7 cellular contexts compared by ENCODE assay signal in genomic region chr16:88169831-88170165, GRCh38.
DNase-seq lines count a peak whose midpoint lies in the region; TF ChIP-seq lines count a peak whose summit lies in the region.
"Not testable (repeated sequence)": the region's sequence is repeated elsewhere in the genome, so short reads cannot be mapped to it uniquely, and the experiment has no call there.

No MANE protein-coding gene starts in this region.

- H2BK15ac ChIP-seq in mesenchymal stem cell (ENCODE audit: low read depth, poor library complexity, severe bottlenecking): not testable (repeated sequence)

- H2AK5ac ChIP-seq in mesenchymal stem cell (ENCODE audit: low read length, severe bottlenecking): not testable (repeated sequence)

- H3K79me1 ChIP-seq in mesenchymal stem cell (replicated peaks; ENCODE audit: low read length, poor library complexity, severe bottlenecking): not testable (repeated sequence)

- H3K4me3 ChIP-seq in BLaER1 treated with 17β-estradiol and CSF1 and Interleukin-3, amounts not matched to agents 10 nM and 100 nM; coronary artery; mesenchymal stem cell (ENCODE audit: insufficient read depth in 1 of 2, low read depth in 1 of 2, low read length in 2 of 2): not testable (repeated sequence)

- not testable (repeated sequence) for H3K27me3 ChIP-seq in BLaER1 treated with 17β-estradiol and CSF1 and Interleukin-3, amounts not matched to agents 10 nM and 100 nM; mesenchymal stem cell (ENCODE audit: control insufficient read depth in 1 of 2, insufficient read depth in 1 of 2, low read length in 2 of 2)

- WGBS in mesenchymal stem cell: 93% methylated on average over 8 of the region's 8 CpGs

- peaks cover 8 to 61% (median 50%) of the 10 kb centered on the region in 10 experiments; a peak in 19 of 20 replicates for H3K4me1 ChIP-seq in BLaER1 treated with 17β-estradiol and CSF1 and Interleukin-3, amounts not matched to agents 10 nM and 100 nM
- H3K4me1 ChIP-seq in mesenchymal stem cell (ENCODE audit: control insufficient read depth, insufficient read depth, low read depth, low read length): not testable (repeated sequence)

- H3K9me3 ChIP-seq in BLaER1 treated with 17β-estradiol and CSF1 and Interleukin-3, amounts not matched to agents 10 nM and 100 nM (replicated peaks in 1 of 11); mesenchymal stem cell (ENCODE audit: control insufficient read depth, low read length): not testable (repeated sequence)

- DNase-seq in SHP77 treated with DMSO at 0.1 percent for 48 hours (lab: John Stamatoyannopoulos, UW): peak; percentile 24
- DNase-seq in activated CD8-positive, alpha-beta memory T cell treated with anti-CD3 and anti-CD28 coated beads, Interleukin-2, amount 50 U/mL, for 48 hours: peak; percentile 13
- peak; percentile 11 for DNase-seq in coronary artery (ENCODE audit: low spot score)
- DNase-seq in mesenchymal stem cell: not testable (repeated sequence)
- peak; percentile 31 for DNase-seq in posterior vena cava (ENCODE audit: low spot score)
- peak; percentile 18 for DNase-seq in ureter (ENCODE audit: low spot score)

- not testable (repeated sequence) for H2BK120ac ChIP-seq in mesenchymal stem cell (ENCODE audit: low read depth, low read length)

- H2AFZ ChIP-seq in mesenchymal stem cell (ENCODE audit: low read depth, low read length): not testable (repeated sequence)

- not testable (repeated sequence) for H3K23ac ChIP-seq in mesenchymal stem cell (ENCODE audit: low read length in 2 of 2)

- H3K4me2 ChIP-seq in BLaER1 treated with 17β-estradiol and CSF1 and Interleukin-3, amounts not matched to agents 10 nM and 100 nM: peak overlapping the region in 10 of 11 experiments; percentile 22 to 80 (median 68); a peak in 18 of 22 replicates
- not testable (repeated sequence) for H3K4me2 ChIP-seq in mesenchymal stem cell (ENCODE audit: low read length, poor library complexity, severe bottlenecking)

- peak overlapping the region in 1 of 2 experiments; percentile 68 for H3K14ac ChIP-seq in mesenchymal stem cell (ENCODE audit: low read length in 2 of 2)

- H2BK12ac ChIP-seq in mesenchymal stem cell (ENCODE audit: low read length in 2 of 2): not testable (repeated sequence)

- not testable (repeated sequence) for H4K8ac ChIP-seq in mesenchymal stem cell (ENCODE audit: low read length)

- H3K4ac ChIP-seq in mesenchymal stem cell (ENCODE audit: low read depth in 1 of 2, low read length in 2 of 2): not testable (repeated sequence)

- H4K20me1 ChIP-seq in BLaER1 treated with 17β-estradiol and CSF1 and Interleukin-3, amounts not matched to agents 10 nM and 100 nM: not testable (repeated sequence)

- intact Hi-C loops in posterior vena cava (cut with DNase I): not testable (repeated sequence)

- H4K91ac ChIP-seq in mesenchymal stem cell (ENCODE audit: low read length): peak overlapping the region; percentile 20

- not testable (repeated sequence) for H3K27ac ChIP-seq in BLaER1 treated with 17β-estradiol and CSF1 and Interleukin-3, amounts not matched to agents 10 nM and 100 nM; coronary artery; mesenchymal stem cell (ENCODE audit: low read length, poor library complexity, severe bottlenecking)

- not testable (repeated sequence) for H3K9ac ChIP-seq in BLaER1 treated with 17β-estradiol and CSF1 and Interleukin-3, amounts not matched to agents 10 nM and 100 nM; mesenchymal stem cell (ENCODE audit: low read length)

- TF ChIP-seq CTCF in coronary artery (IDR thresholded peaks at IDR 0.05): not testable (repeated sequence)

- H3K18ac ChIP-seq in mesenchymal stem cell (ENCODE audit: low read depth in 1 of 2, low read length in 2 of 2): not testable (repeated sequence)

- H2BK5ac ChIP-seq in mesenchymal stem cell (ENCODE audit: low read depth, low read length, poor library complexity, severe bottlenecking): not testable (repeated sequence)

- H3K36me3 ChIP-seq in BLaER1 treated with 17β-estradiol and CSF1 and Interleukin-3, amounts not matched to agents 10 nM and 100 nM; mesenchymal stem cell (ENCODE audit: control insufficient read depth in 1 of 2, insufficient read depth in 2 of 2, low read depth in 1 of 2, low read length in 2 of 2): not testable (repeated sequence)
